ENCODE assay signal across 8 cellular contexts in the genomic region with DNA sequence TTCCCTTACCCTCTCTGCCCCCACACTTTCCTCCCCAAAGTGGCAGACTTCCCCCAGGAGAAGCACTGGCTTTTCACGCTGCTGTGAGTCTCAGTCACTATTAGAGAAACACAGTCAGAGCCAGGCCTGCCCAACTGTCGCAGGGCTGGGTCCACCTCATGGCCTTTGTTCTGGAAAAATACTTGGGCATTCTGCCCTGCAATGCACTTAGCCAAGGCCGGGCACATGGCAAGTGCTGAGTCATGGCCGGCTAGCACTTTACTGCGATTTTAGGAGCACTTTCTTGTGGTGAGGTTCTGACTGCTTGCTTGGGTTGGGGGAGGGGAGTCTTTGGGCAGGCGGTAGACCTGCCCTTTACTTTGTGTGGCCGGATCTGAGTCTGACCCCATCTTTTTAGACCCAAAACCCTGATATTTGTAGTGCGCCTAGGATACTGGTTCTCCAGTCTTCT. TPM values are rescaled to one million over a fixed set of nuclear protein-coding genes. Genes with fewer than 3 reads are reported as not detected.
DNase-seq lines count a peak whose midpoint lies in the region; ATAC-seq and TF ChIP-seq lines count a peak whose summit lies in the region.

No MANE protein-coding gene starts in this region.

- peak in 1 of 6 experiments; percentile 24 for TF ChIP-seq CTCF in upper lobe of left lung (IDR thresholded peaks at IDR 0.05)

- peak in 1 of 4 donors; percentile 47 for TF ChIP-seq POLR2A in upper lobe of left lung (IDR thresholded peaks at IDR 0.05)

- 74% methylated on average over 8 of the region's 8 CpGs for WGBS in ectodermal cell, 2 experiments
- 35 to 36% methylated on average over 6 to 7 of the region's 8 CpGs for WGBS in upper lobe of left lung, 2 donors

- peak in 2 of 4 donors; percentile 60 to 94 for TF ChIP-seq EP300 in upper lobe of left lung (IDR thresholded peaks at IDR 0.05)

- peaks cover 22% of the 10 kb centered on the region for H3K4me1 ChIP-seq in ectodermal cell (ENCODE audit: control insufficient read depth, insufficient read depth, low read length)
- peaks cover 58 to 95% (median 74%) of the 10 kb centered on the region in 4 donors for H3K4me1 ChIP-seq in upper lobe of left lung

- H3K27ac ChIP-seq in ectodermal cell (ENCODE audit: insufficient read depth, low read depth, low read length, poor library complexity, severe bottlenecking), result peak overlapping the region; percentile 2
- H3K27ac ChIP-seq in upper lobe of left lung, result peak overlapping the region; percentile 89 to 93 (median 90)

- ATAC-seq in upper lobe of left lung (ENCODE audit: low FRiP score in 2 of 2), result peak; percentile 65 to 88

- H3K9me3 ChIP-seq in ectodermal cell (ENCODE audit: control insufficient read depth, low read length) (no peaks in the 10 kb centered on the region), upper lobe of left lung (no peaks in the 10 kb centered on the region)

- H3K27me3 ChIP-seq in ectodermal cell (ENCODE audit: control insufficient read depth, insufficient read depth, low read length, poor library complexity, severe bottlenecking), result no peaks in the 10 kb centered on the region
- no peaks in the 10 kb centered on the region for H3K27me3 ChIP-seq in upper lobe of left lung

- DNase-seq in EL (peak; percentile 88), NCI-H460 (ENCODE audit: extremely low read depth, low read depth) (peak; percentile 99), medulla oblongata (ENCODE audit: extremely low spot score) (peak; percentile 94), upper lobe of left lung (peak in 1 of 2 donors; percentile 95), NCI-H1694 (lab: John Stamatoyannopoulos, UW) (no peak), 8988T (no peak), NCI-H345 (lab: John Stamatoyannopoulos, UW) (no peak)

- H3K36me3 ChIP-seq in ectodermal cell (ENCODE audit: control insufficient read depth, insufficient read depth, low read length) (no peaks in the 10 kb centered on the region), upper lobe of left lung (peaks cover 0 to 2% (median 0%) of the 10 kb centered on the region in 4 donors)

- no peak overlapping the region for H3K4me3 ChIP-seq in ectodermal cell (ENCODE audit: insufficient read depth, low read depth, low read length)
- H3K4me3 ChIP-seq in upper lobe of left lung, result no peak overlapping the region

RNA-seq across cellular contexts. Expression of a gene that starts 7.7 kb away (rescaled TPM):
- 139 and 163 TPM in 2 replicates for total RNA-seq in NCI-H460 (2014; rRNA removed; shearing (Covaris generic))
- polyA plus RNA-seq in NCI-H460 (2014; cell fraction: nucleus; rRNA removed), result 229 and 395 TPM in 2 replicates
- 12.5 TPM for polyA plus RNA-seq in ectodermal cell (2013, experiment 1 of 4)
- 15.5 TPM for polyA plus RNA-seq in ectodermal cell (2013, experiment 2 of 4)
- polyA plus RNA-seq in ectodermal cell (2013, experiment 3 of 4), result 7.8 TPM
- 11.8 TPM for polyA plus RNA-seq in ectodermal cell (2013, experiment 4 of 4)
- total RNA-seq in upper lobe of left lung, result 100 to 1,000 TPM in 5 of 6 donors, 10 to 100 TPM in 1; 82.8 to 205 (median 141) TPM

RNA-seq across cellular contexts. Expression of a gene that starts 40.0 kb away (rescaled TPM):
- 497 and 502 TPM in 2 replicates for total RNA-seq in NCI-H460 (2014; rRNA removed; shearing (Covaris generic))
- 471 and 631 TPM in 2 replicates for polyA plus RNA-seq in NCI-H460 (2014; cell fraction: nucleus; rRNA removed)
- polyA plus RNA-seq in ectodermal cell (2013, experiment 1 of 4), result 554 TPM
- polyA plus RNA-seq in ectodermal cell (2013, experiment 2 of 4), result 571 TPM
- 429 TPM for polyA plus RNA-seq in ectodermal cell (2013, experiment 3 of 4)
- 484 TPM for polyA plus RNA-seq in ectodermal cell (2013, experiment 4 of 4)
- total RNA-seq in upper lobe of left lung, result 100 to 1,000 TPM in 4 of 6 donors, 10 to 100 TPM in 2; 34.5 to 157 (median 125) TPM

Comparison
In these comparisons a context has a peak if more than half of its experiments do, and no peak if none do; other contexts are left out.
1. DNase-seq: peak in EL (single experiment), NCI-H460 (single experiment) and medulla oblongata (single experiment); none in NCI-H1694 (single experiment), 8988T (single experiment) and NCI-H345 (single experiment).